1 cellular context compared by ENCODE assay signal in the genomic region with DNA sequence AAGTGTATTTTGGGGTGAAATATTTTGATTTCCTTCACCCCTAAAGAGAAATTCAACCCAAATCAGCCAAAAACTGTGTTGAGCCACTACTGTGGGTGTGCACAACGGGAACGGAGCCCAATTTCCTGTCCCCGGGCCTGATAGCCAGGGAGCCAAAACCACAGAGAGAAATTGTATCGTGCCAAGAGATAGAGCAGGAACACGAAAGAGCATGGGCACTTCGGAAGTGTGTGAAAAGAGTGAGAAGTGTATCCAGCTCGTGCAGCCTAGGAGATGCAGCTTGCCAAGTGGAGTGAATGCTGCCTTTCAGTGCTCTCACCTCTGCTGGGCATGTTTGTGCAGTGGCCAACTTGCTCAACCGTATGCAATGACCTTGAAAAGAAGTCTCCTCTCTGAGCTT.
TF ChIP-seq lines count a peak whose summit lies in the region.

No MANE protein-coding gene starts in this region.

TF ChIP-seq in HepG2, 621 proteins besides CTCF, POLR2A, EP300 and RAD21:
- TF ChIP-seq ZNF30 (CRISPR knock-in tag; IDR thresholded peaks at IDR 0.05) = no peak
- peak; percentile 44; the same call in 1 of the 2 replicates for TF ChIP-seq CEBPB (IDR thresholded peaks at IDR 0.05; ENCODE audit: borderline replicate concordance, low read depth, low read length)
